In the genomic region with DNA sequence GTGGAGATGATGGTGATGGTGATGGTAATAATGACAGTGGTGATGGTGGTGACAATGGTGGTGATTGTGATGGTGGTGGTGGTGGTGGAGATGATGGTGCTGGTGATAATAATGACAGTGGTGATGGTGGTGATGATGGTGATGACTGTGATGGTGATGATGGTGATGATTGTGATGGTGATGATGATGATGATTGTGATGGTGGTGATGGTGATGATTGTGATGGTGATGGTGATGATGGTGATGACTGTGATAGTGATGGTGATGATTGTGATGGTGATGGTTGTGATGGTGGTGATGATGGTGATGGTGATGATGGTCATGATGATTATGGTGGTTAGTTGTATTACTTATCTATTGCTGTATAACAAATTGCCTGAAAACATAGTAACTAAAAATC, we compare ENCODE assay signal across 34 cellular contexts.
"Had no signal": no experiment of that assay in that cellular context is flagged by ENCODE, and none has a peak within 500 bp of the region (broad histone marks: within the 10 kb centered on the region; RNA-seq: fewer than 3 reads in every experiment).

No MANE protein-coding gene starts in this region.

- H3K9me3 ChIP-seq: adrenal gland, body of pancreas, breast epithelium had no signal

- H3K27ac ChIP-seq: adrenal gland, body of pancreas, brain microvascular endothelial cell, breast epithelium, VCaP had no signal

- H3K4me1 Mint-ChIP-seq: activated B cell treated with CpG ODN at 0.5 μM for 24 hours; activated CD4-positive, alpha-beta T cell treated with anti-CD3 and anti-CD28 coated beads, Interleukin-2, amount 10 ng/mL, durations not matched to agents 24 days and 14 days; activated naive CD8-positive, alpha-beta T cell treated with anti-CD3 and anti-CD28 coated beads for 36 hours; activated T-helper 17 cell treated with anti-CD3 and anti-CD28 coated beads, Interleukin-2, amount 50 U/mL, for 72 hours had no signal

- H3K4me3 Mint-ChIP-seq: activated B cell treated with CpG ODN at 0.5 μM for 24 hours; activated CD4-positive, alpha-beta memory T cell treated with anti-CD3 and anti-CD28 coated beads for 36 hours; activated CD4-positive, alpha-beta T cell treated with anti-CD3 and anti-CD28 coated beads, Interleukin-2, amount 10 ng/mL, durations not matched to agents 24 days and 14 days; activated CD8-positive, alpha-beta T cell treated with anti-CD3 and anti-CD28 coated beads for 36 hours; activated naive CD4-positive, alpha-beta T cell treated with anti-CD3 and anti-CD28 coated beads for 36 hours; activated naive CD8-positive, alpha-beta T cell treated with anti-CD3 and anti-CD28 coated beads for 36 hours; activated T-cell treated with anti-CD3 and anti-CD28 coated beads, Interleukin-2, amount 50 U/mL, for 4 hours; activated T-cell treated with anti-CD3 and anti-CD28 coated beads, Interleukin-2, amount 50 U/mL, for 72 hours; activated T-helper 1 cell treated with anti-CD3 and anti-CD28 coated beads, Interleukin-12 subunit alpha, Interleukin-12 subunit beta, Interleukin-2, Interleukin-4 antibody, amounts not matched to agents 30 ng/mL and 10 ng/mL and 1 ng/mL, durations not matched to agents 14 hours and 24 hours and 36 hours; activated T-helper 17 cell treated with anti-CD3 and anti-CD28 coated beads, Interleukin-2, amount 50 U/mL, for 72 hours; T-helper 1 cell treated with Interleukin-12 subunit alpha and Interleukin-12 subunit beta and Interleukin-4 antibody, amounts not matched to agents 30 μg/mL and 1 μg/mL, for 36 hours; T-helper 2 cell treated with Interferon-gamma antibody and Interleukin-4, amounts not matched to agents 5 μg/mL and 100 μg/mL, for 36 hours had no signal

- H3K4me1 ChIP-seq: adrenal gland, breast epithelium had no signal

- H3K36me3 Mint-ChIP-seq: activated CD4-positive, alpha-beta memory T cell treated with anti-CD3 and anti-CD28 coated beads for 36 hours; activated naive CD4-positive, alpha-beta T cell treated with anti-CD3 and anti-CD28 coated beads, Interleukin-2, amount 50 U/mL, for 72 hours; activated naive CD8-positive, alpha-beta T cell treated with anti-CD3 and anti-CD28 coated beads for 36 hours had no signal

- ATAC-seq: activated CD8-positive, alpha-beta T cell treated with anti-CD3 and anti-CD28 coated beads for 36 hours; activated naive CD4-positive, alpha-beta T cell treated with anti-CD3 and anti-CD28 coated beads, Interleukin-2, amount 50 U/mL, for 72 hours; activated T-cell treated with anti-CD3 and anti-CD28 coated beads, Interleukin-2, amount 50 U/mL, for 4 hours; activated T-cell treated with anti-CD3 and anti-CD28 coated beads, Interleukin-2, amount 50 U/mL, for 72 hours; activated T-helper 17 cell treated with anti-CD3 and anti-CD28 coated beads, Interleukin-2, amount 50 U/mL, for 72 hours; body of pancreas had no signal

- DNase-seq: activated B cell treated with CpG ODN at 0.5 μM for 24 hours; activated CD4-positive, alpha-beta memory T cell treated with anti-CD3 and anti-CD28 coated beads for 36 hours; activated CD4-positive, alpha-beta T cell treated with anti-CD3 and anti-CD28 coated beads for 4 hours; activated CD4-positive, alpha-beta T cell treated with anti-CD3 and anti-CD28 coated beads, Interleukin-2, amount 10 ng/mL, durations not matched to agents 24 days and 14 days; activated CD4-positive, alpha-beta T cell treated with anti-CD3 and anti-CD28 coated beads, Interleukin-2, amount 50 U/mL, for 1 hour; activated CD4-positive, alpha-beta T cell treated with anti-CD3 and anti-CD28 coated beads, Interleukin-2, amount 50 U/mL, for 4 hours; activated CD4-positive, CD25-positive, alpha-beta regulatory T cell treated with anti-CD3 and anti-CD28 coated beads, Interleukin-2, amount 50 U/mL, for 72 hours; activated CD8-positive, alpha-beta memory T cell treated with anti-CD3 and anti-CD28 coated beads, Interleukin-2, amount 50 U/mL, for 4 hours; activated CD8-positive, alpha-beta T cell treated with anti-CD3 and anti-CD28 coated beads for 36 hours; activated effector memory CD4-positive, alpha-beta T cell treated with anti-CD3 and anti-CD28 coated beads, Interleukin-2, amount 50 U/mL, for 16 hours; activated gamma-delta T cell treated with Interleukin-2 at 50 U/mL for 16 hours; activated naive CD4-positive, alpha-beta T cell; activated naive CD4-positive, alpha-beta T cell treated with anti-CD3 and anti-CD28 coated beads for 36 hours; activated naive CD8-positive, alpha-beta T cell treated with anti-CD3 and anti-CD28 coated beads for 36 hours; activated T-cell treated with anti-CD3 and anti-CD28 coated beads for 4 hours; activated T-cell treated with anti-CD3 and anti-CD28 coated beads, Interleukin-2, amount 50 U/mL, for 1 hour; activated T-cell treated with anti-CD3 and anti-CD28 coated beads, Interleukin-2, amount 50 U/mL, for 4 hours; activated T-cell treated with anti-CD3 and anti-CD28 coated beads, Interleukin-2, amount 50 U/mL, for 72 hours; adrenal gland; amniotic stem cell; body of pancreas; brain microvascular endothelial cell; central memory CD4-positive, alpha-beta T cell; T-helper 2 cell; T-helper 9 cell had no signal

- H3K27ac Mint-ChIP-seq: activated B cell treated with CpG ODN at 0.5 μM for 24 hours; activated CD4-positive, alpha-beta memory T cell treated with anti-CD3 and anti-CD28 coated beads for 36 hours; activated CD4-positive, alpha-beta T cell treated with anti-CD3 and anti-CD28 coated beads, Interleukin-2, amount 10 ng/mL, durations not matched to agents 24 days and 14 days; activated CD8-positive, alpha-beta T cell treated with anti-CD3 and anti-CD28 coated beads for 36 hours; activated naive CD4-positive, alpha-beta T cell treated with anti-CD3 and anti-CD28 coated beads for 36 hours; activated naive CD4-positive, alpha-beta T cell treated with anti-CD3 and anti-CD28 coated beads, Interleukin-2, amount 50 U/mL, for 72 hours; activated naive CD8-positive, alpha-beta T cell treated with anti-CD3 and anti-CD28 coated beads for 36 hours; activated T-cell treated with anti-CD3 and anti-CD28 coated beads, Interleukin-2, amount 50 U/mL, for 72 hours; activated T-helper 1 cell treated with anti-CD3 and anti-CD28 coated beads, Interleukin-12 subunit alpha, Interleukin-12 subunit beta, Interleukin-2, Interleukin-4 antibody, amounts not matched to agents 30 ng/mL and 10 ng/mL and 1 ng/mL, durations not matched to agents 14 hours and 24 hours and 36 hours; activated T-helper 17 cell treated with anti-CD3 and anti-CD28 coated beads, Interleukin-2, amount 50 U/mL, for 72 hours; T-helper 1 cell treated with Interleukin-12 subunit alpha and Interleukin-12 subunit beta and Interleukin-4 antibody, amounts not matched to agents 30 μg/mL and 1 μg/mL, for 36 hours; T-helper 2 cell treated with Interferon-gamma antibody and Interleukin-4, amounts not matched to agents 5 μg/mL and 100 μg/mL, for 36 hours had no signal

- H3K36me3 ChIP-seq: adrenal gland, brain microvascular endothelial cell, breast epithelium had no signal

- H3K4me3 ChIP-seq: adrenal gland, body of pancreas, breast epithelium had no signal

- H3K9me3 Mint-ChIP-seq: activated CD4-positive, alpha-beta memory T cell treated with anti-CD3 and anti-CD28 coated beads for 36 hours; activated CD4-positive, alpha-beta T cell treated with anti-CD3 and anti-CD28 coated beads, Interleukin-2, amount 10 ng/mL, durations not matched to agents 24 days and 14 days; activated CD8-positive, alpha-beta T cell treated with anti-CD3 and anti-CD28 coated beads for 36 hours; activated naive CD4-positive, alpha-beta T cell treated with anti-CD3 and anti-CD28 coated beads for 36 hours; activated naive CD4-positive, alpha-beta T cell treated with anti-CD3 and anti-CD28 coated beads, Interleukin-2, amount 50 U/mL, for 72 hours; activated naive CD8-positive, alpha-beta T cell treated with anti-CD3 and anti-CD28 coated beads for 36 hours; activated T-cell treated with anti-CD3 and anti-CD28 coated beads, Interleukin-2, amount 50 U/mL, for 4 hours; activated T-cell treated with anti-CD3 and anti-CD28 coated beads, Interleukin-2, amount 50 U/mL, for 72 hours; activated T-helper 1 cell treated with anti-CD3 and anti-CD28 coated beads, Interleukin-12 subunit alpha, Interleukin-12 subunit beta, Interleukin-2, Interleukin-4 antibody, amounts not matched to agents 30 ng/mL and 10 ng/mL and 1 ng/mL, durations not matched to agents 14 hours and 24 hours and 36 hours; activated T-helper 17 cell treated with anti-CD3 and anti-CD28 coated beads, Interleukin-2, amount 50 U/mL, for 72 hours; T-helper 1 cell treated with Interleukin-12 subunit alpha and Interleukin-12 subunit beta and Interleukin-4 antibody, amounts not matched to agents 30 μg/mL and 1 μg/mL, for 36 hours; T-helper 2 cell treated with Interferon-gamma antibody and Interleukin-4, amounts not matched to agents 5 μg/mL and 100 μg/mL, for 36 hours had no signal

- FAIRE-seq: astrocyte, TTC549 had no signal
